In genomic region chr20:53819973-53820451, GRCh38 we compare ENCODE assay signal across 17 cellular contexts.
DNase-seq lines count a peak whose midpoint lies in the region; TF ChIP-seq lines count a peak whose summit lies in the region.
"Had no signal": no experiment of that assay in that cellular context is flagged by ENCODE, and none has a peak within 500 bp of the region (broad histone marks: within the 10 kb centered on the region; RNA-seq: fewer than 3 reads in every experiment).

No MANE protein-coding gene starts in this region.

- H3K36me3 Mint-ChIP-seq in H9 (ENCODE audit: insufficient read depth in 1 of 3, low read depth in 3 of 3), result peaks cover 0 to 4% (median 0%) of the 10 kb centered on the region in 3 experiments; a peak in 1 of 7 replicates

- H3K4ac ChIP-seq in H9 (ENCODE audit: low read depth, low read length) (no peak overlapping the region), neuronal stem cell (ENCODE audit: low read length) (no peak overlapping the region)

- POLR2A ChIA-PET in RWPE1 (lab: Yijun Ruan, JAX; ENCODE audit: low non-redundant PET), result no interaction called here

- no peaks in the 10 kb centered on the region for H3K9me3 ChIP-seq in H9 (ENCODE audit: control insufficient read depth, low read depth, low read length)
- no peaks in the 10 kb centered on the region for H3K9me3 ChIP-seq in neuronal stem cell (replicated peaks in 1 of 2; ENCODE audit: control insufficient read depth in 2 of 2, insufficient read depth in 1 of 2, low read depth in 1 of 2, low read length in 2 of 2)
- H3K9me3 ChIP-seq: SK-N-SH had no signal

- peaks cover 15 to 16% of the 10 kb centered on the region in 2 experiments for H3K4me1 Mint-ChIP-seq in H9

- no peak overlapping the region for H3K4me2 ChIP-seq in H9 (ENCODE audit: insufficient read depth, insufficient read length, low read length)
- H3K4me2 ChIP-seq in neuronal stem cell (ENCODE audit: insufficient read depth, low read length, poor library complexity, severe bottlenecking), result no peak overlapping the region
- H3K4me2 ChIP-seq: SK-N-SH had no signal

- H3T11ph ChIP-seq in H9 (ENCODE audit: low read length), result no peak overlapping the region

- no peak overlapping the region for H2BK5ac ChIP-seq in H9 (ENCODE audit: insufficient read length, low read length)
- no peak overlapping the region for H2BK5ac ChIP-seq in neuronal stem cell (ENCODE audit: low read length)

- H3K4me1 ChIP-seq in H9 (ENCODE audit: insufficient read depth, low read length) (no peaks in the 10 kb centered on the region; the same call in 1 of the 2 replicates), neuronal stem cell (ENCODE audit: control insufficient read depth in 2 of 2, insufficient read depth in 1 of 2, low read depth in 1 of 2, low read length in 2 of 2) (no peaks in the 10 kb centered on the region)

- peaks cover 2 to 11% of the 10 kb centered on the region in 2 experiments; a peak in 3 of 5 replicates for H3K9me3 Mint-ChIP-seq in H9

- H4K5ac ChIP-seq in H9 (ENCODE audit: insufficient read length, low read depth, low read length), result no peak overlapping the region

- H3K23ac ChIP-seq in H9 (ENCODE audit: insufficient read length, low read depth, low read length), result no peak overlapping the region
- no peak overlapping the region for H3K23ac ChIP-seq in neuronal stem cell (ENCODE audit: low read depth, low read length, poor library complexity)

- H2AK5ac ChIP-seq in H9 (ENCODE audit: insufficient read length, low read length) (no peak overlapping the region), neuronal stem cell (ENCODE audit: low read depth, low read length) (peak overlapping the region; percentile 71)

- CTCF ChIA-PET in RWPE1 (lab: Yijun Ruan, JAX), result interaction anchor here (0.8 to 1.2 kb wide), 2 partner anchors 15 to 95 kb away, joined by 3 to 4 read pairs; no protein-coding TSS in a partner anchor

- no peaks in the 10 kb centered on the region for H3K36me3 ChIP-seq in neuronal stem cell (replicated peaks in 1 of 2; ENCODE audit: control insufficient read depth in 2 of 2, insufficient read depth in 2 of 2, low read length in 2 of 2)

- no peak overlapping the region for H4K8ac ChIP-seq in H9 (replicated peaks; ENCODE audit: insufficient read length, low read depth, low read length)
- peak overlapping the region; percentile 66 for H4K8ac ChIP-seq in neuronal stem cell (ENCODE audit: low read depth, low read length)

- DNase-seq in H9 (no peak), RWPE1 (ENCODE audit: low spot score) (no peak), epithelial cell of esophagus (ENCODE audit: low read depth) (peak; percentile 32), neuronal stem cell (ENCODE audit: low spot score) (no peak), islet precursor cell (no peak), putamen (ENCODE audit: low spot score) (no peak), 8988T (no peak)
- DNase-seq: C1 segment of cervical spinal cord, DMS153, H7, NCI-H1048, NCI-H2081 treated with DMSO at 0.1 percent for 48 hours, NCI-H2227 treated with DMSO at 0.1 percent for 48 hours, NCI-H524, SHP77, SK-N-SH had no signal

- H2BK15ac ChIP-seq in H9 (ENCODE audit: low read depth, low read length) (no peak overlapping the region), neuronal stem cell (ENCODE audit: low read length) (no peak overlapping the region)

- H3K27ac ChIP-seq in H9 (ENCODE audit: insufficient read length, low read depth, low read length), result no peak overlapping the region
- peak overlapping the region; percentile 65 for H3K27ac ChIP-seq in RWPE1
- no peak overlapping the region for H3K27ac ChIP-seq in neuronal stem cell (replicated peaks; ENCODE audit: low read length)

- H2AFZ ChIP-seq in H9 (ENCODE audit: low read length) (no peak overlapping the region), neuronal stem cell (ENCODE audit: low read length) (no peak overlapping the region)

- H4K20me1 ChIP-seq in H9 (ENCODE audit: control insufficient read depth, insufficient read depth, insufficient read length), result no peaks in the 10 kb centered on the region

- H3K9ac ChIP-seq in H9 (ENCODE audit: extremely low read depth, insufficient read length, low read length) (no peak overlapping the region), neuronal stem cell (ENCODE audit: low read depth, low read length, poor library complexity) (no peak overlapping the region)
- H3K9ac ChIP-seq: SK-N-SH had no signal

- no peak overlapping the region for H2BK20ac ChIP-seq in H9 (ENCODE audit: low read depth, low read length, poor library complexity, severe bottlenecking)

- no peak overlapping the region for H2BK120ac ChIP-seq in H9 (ENCODE audit: low read depth, low read length, poor library complexity, severe bottlenecking)
- no peak overlapping the region for H2BK120ac ChIP-seq in neuronal stem cell (ENCODE audit: low read depth, low read length)

- WGBS in H9 (ENCODE audit: extremely low coverage, insufficient read length, low lambda C conversion rate), result no CpG with 5 or more reads among the region's 7 CpGs
- no CpG with 5 or more reads among the region's 7 CpGs for WGBS in neuronal stem cell (ENCODE audit: extremely low coverage in 2 of 2, insufficient read length in 2 of 2, insufficient replicate concordance in 1 of 2), 2 donors

- no peak overlapping the region for H3K56ac ChIP-seq in H9 (ENCODE audit: insufficient read length, low read depth, low read length)

- H3K79me2 ChIP-seq in H9 (ENCODE audit: insufficient read depth, low read length), result no peaks in the 10 kb centered on the region

- H3K27me3 Mint-ChIP-seq in H9 (ENCODE audit: low read depth), result no peaks in the 10 kb centered on the region

- no peaks in the 10 kb centered on the region for H3K23me2 ChIP-seq in H9 (ENCODE audit: insufficient read length, low read depth, low read length, poor library complexity, severe bottlenecking)

- no peak overlapping the region for H3K14ac ChIP-seq in H9 (ENCODE audit: insufficient read depth, low read length)
- H3K14ac ChIP-seq in neuronal stem cell (ENCODE audit: low read length), result no peak overlapping the region

- no peak overlapping the region for H3K18ac ChIP-seq in H9 (ENCODE audit: insufficient read length, low read depth, low read length)
- H3K18ac ChIP-seq in neuronal stem cell (ENCODE audit: low read length), result peak overlapping the region; percentile 67

- H3K79me1 ChIP-seq in H9 (ENCODE audit: insufficient read depth, low read depth, low read length, poor library complexity, severe bottlenecking) (no peaks in the 10 kb centered on the region), neuronal stem cell (ENCODE audit: low read depth, low read length) (no peaks in the 10 kb centered on the region)

- H3K27me3 ChIP-seq in H9 (ENCODE audit: insufficient read depth, low read length), result no peaks in the 10 kb centered on the region
- no peaks in the 10 kb centered on the region for H3K27me3 ChIP-seq in neuronal stem cell (ENCODE audit: control insufficient read depth in 3 of 3, insufficient read depth in 3 of 3, low read depth in 1 of 3, low read length in 3 of 3)

- TF ChIP-seq CTCF in H9 (conservative IDR thresholded peaks at IDR 0.05) (no peak), RWPE1 (conservative IDR thresholded peaks at IDR 0.05; ENCODE audit: low read depth) (no peak), epithelial cell of esophagus (IDR thresholded peaks at IDR 0.05; ENCODE audit: insufficient read depth, low read depth, low read length, missing control alignments) (no peak)

- peak overlapping the region in 2 of 3 experiments; percentile 36 to 45; a peak in 1 of 7 replicates for H3K27ac Mint-ChIP-seq in H9

- H2BK12ac ChIP-seq in H9 (ENCODE audit: insufficient read length, low read depth, low read length) (no peak overlapping the region), neuronal stem cell (ENCODE audit: low read length) (no peak overlapping the region)

- H4K91ac ChIP-seq in H9 (ENCODE audit: insufficient read length, low read depth, low read length), result no peak overlapping the region
- no peak overlapping the region for H4K91ac ChIP-seq in neuronal stem cell (ENCODE audit: low read depth, low read length, poor library complexity)

- H3K4me3 ChIP-seq in epithelial cell of esophagus (ENCODE audit: low read length) (no peak overlapping the region), neuronal stem cell (ENCODE audit: low read length in 2 of 2) (no peak overlapping the region)
- H3K4me3 ChIP-seq: K562 had no signal

- no peak overlapping the region for H3K4me3 Mint-ChIP-seq in H9
